Comparison of ENCODE assay signal across 27 cellular contexts in genomic region chr5:97408331-97408730, GRCh38.
"Had no signal": no experiment of that assay in that cellular context is flagged by ENCODE, and none has a peak within 500 bp of the region (broad histone marks: within the 10 kb centered on the region; RNA-seq: fewer than 3 reads in every experiment).

No MANE protein-coding gene starts in this region.

- H3K9ac ChIP-seq: parathyroid adenoma had no signal

- H3K4me3 Mint-ChIP-seq: naive thymus-derived CD8-positive, alpha-beta T cell; natural killer cell treated with Interleukin-12 subunit alpha and Interleukin-12 subunit beta and Interleukin-15 and Interleukin-18, amount 100 ng/mL, for 72 hours; nephron progenitor cell; neural crest cell; stimulated activated naive B cell treated with anti-CD40 and anti-IgM and Interleukin-4, amounts not matched to agents 10 μg/mL and 1 μg/mL and 100 μg/mL, for 72 hours had no signal

- H3K4me3 ChIP-seq: ovary, psoas muscle, right lobe of liver, sigmoid colon, stomach, thoracic aorta, thyroid gland, tibial nerve, upper lobe of left lung, uterus had no signal

- H3K4me1 Mint-ChIP-seq: naive B cell; stimulated activated naive B cell treated with anti-CD40 and anti-IgM and Interleukin-4, amounts not matched to agents 10 μg/mL and 1 μg/mL and 100 μg/mL, for 72 hours had no signal

- H3K4me1 ChIP-seq: parathyroid adenoma, psoas muscle, right lobe of liver, sigmoid colon, stomach, thyroid gland, tibial nerve, upper lobe of left lung, uterus had no signal

- H3K36me3 ChIP-seq: ovary, right lobe of liver, sigmoid colon, stomach, thoracic aorta, thyroid gland, tibial nerve, upper lobe of left lung, uterus had no signal

- DNase-seq: naive B cell; naive thymus-derived CD8-positive, alpha-beta T cell; nephron progenitor cell; occipital lobe; ovary; psoas muscle; right cardiac atrium; right lobe of liver; sigmoid colon; small intestine; stimulated activated CD4-positive, alpha-beta T cell treated with anti-CD3 and anti-CD28 coated beads, Interleukin-15, amount 100 ng/mL, for 24 hours; stimulated activated CD4-positive, alpha-beta T cell treated with anti-CD3 and anti-CD28 coated beads, Interleukin-2, amount 100 ng/mL, for 24 hours; stimulated activated CD4-positive, alpha-beta T cell treated with anti-CD3 and anti-CD28 coated beads, Interleukin-2, amount 100 ng/mL, for 48 hours; stimulated activated CD4-positive, alpha-beta T cell treated with anti-CD3 and anti-CD28 coated beads, Interleukin-4, amount 100 ng/mL, for 24 hours; stimulated activated naive B cell treated with anti-CD40 and anti-IgM and Interleukin-4, amounts not matched to agents 10 μg/mL and 1 μg/mL and 100 μg/mL, for 72 hours; stimulated activated naive CD4-positive, alpha-beta T cell treated with Interleukin-2 at 50 U/mL for 16 hours; stomach; thyroid gland; trophoblast cell; uterus had no signal

- H3K9me3 ChIP-seq: ovary, psoas muscle, right lobe of liver, sigmoid colon, thoracic aorta, thyroid gland, uterus had no signal

- ATAC-seq: naive thymus-derived CD8-positive, alpha-beta T cell; psoas muscle; right cardiac atrium; right lobe of liver; stimulated activated naive B cell treated with anti-CD40 and anti-IgM and Interleukin-4, amounts not matched to agents 10 μg/mL and 1 μg/mL and 100 μg/mL, for 72 hours had no signal

- H3K9me3 Mint-ChIP-seq: neural crest cell had no signal

- H2AFZ ChIP-seq: parathyroid adenoma had no signal

- H3K27ac Mint-ChIP-seq: naive thymus-derived CD8-positive, alpha-beta T cell; natural killer cell treated with Interleukin-12 subunit alpha and Interleukin-12 subunit beta and Interleukin-15 and Interleukin-18, amount 100 ng/mL, for 72 hours; nephron progenitor cell; progenitor cell of endocrine pancreas; stimulated activated naive B cell treated with anti-CD40 and anti-IgM and Interleukin-4, amounts not matched to agents 10 μg/mL and 1 μg/mL and 100 μg/mL, for 72 hours had no signal

- H3K36me3 Mint-ChIP-seq: naive thymus-derived CD8-positive, alpha-beta T cell; natural killer cell treated with Interleukin-12 subunit alpha and Interleukin-12 subunit beta and Interleukin-15 and Interleukin-18, amount 100 ng/mL, for 72 hours had no signal

- H3K27ac ChIP-seq: ovary, parathyroid adenoma, psoas muscle, right lobe of liver, sigmoid colon, stomach, thoracic aorta, thyroid gland, tibial nerve, upper lobe of left lung, uterus had no signal

- H3K27me3 ChIP-seq: ovary, right lobe of liver, sigmoid colon, stomach, thyroid gland, tibial nerve, upper lobe of left lung, uterus had no signal

- H3K79me2 ChIP-seq: parathyroid adenoma had no signal

- H3K27me3 Mint-ChIP-seq: naive B cell; natural killer cell treated with Interleukin-12 subunit alpha and Interleukin-12 subunit beta and Interleukin-15 and Interleukin-18, amount 100 ng/mL, for 72 hours; progenitor cell of endocrine pancreas; stimulated activated naive B cell treated with anti-CD40 and anti-IgM and Interleukin-4, amounts not matched to agents 10 μg/mL and 1 μg/mL and 100 μg/mL, for 72 hours had no signal
